In the genomic region with DNA sequence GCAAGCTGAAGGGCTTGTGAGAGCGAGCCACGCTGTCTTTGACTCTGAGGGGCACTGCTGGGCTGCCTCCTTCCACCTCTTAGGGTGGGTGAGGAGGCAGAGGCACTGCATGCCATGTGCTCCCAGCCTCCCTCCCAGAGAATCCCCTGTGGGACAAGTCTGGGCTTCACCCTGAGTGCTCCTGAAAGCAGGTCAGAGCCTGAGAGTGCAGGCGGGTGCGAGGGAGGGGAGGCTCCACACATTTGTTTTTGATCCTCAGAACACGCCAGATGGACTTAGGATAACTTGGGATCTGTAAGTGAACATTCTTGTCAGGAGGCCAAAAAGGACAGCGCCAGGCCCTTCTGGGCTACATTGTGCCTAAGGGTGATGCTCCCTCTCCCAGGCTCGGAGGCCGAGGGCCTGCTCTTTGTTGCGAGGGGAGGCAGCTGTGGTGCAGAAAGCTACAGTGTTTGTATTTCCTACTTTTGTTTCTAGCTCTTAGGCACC, we compare ENCODE assay signal across 8 cellular contexts.
DNase-seq lines count a peak whose midpoint lies in the region; ATAC-seq and TF ChIP-seq lines count a peak whose summit lies in the region.

No MANE protein-coding gene starts in this region.

- no peaks in the 10 kb centered on the region for H3K9me3 Mint-ChIP-seq in activated T-cell treated with anti-CD3 and anti-CD28 coated beads, Interleukin-2, amount 50 U/mL, for 4 hours

- TF ChIP-seq POLR2A in heart left ventricle (IDR thresholded peaks at IDR 0.05) (no peak), sigmoid colon (IDR thresholded peaks at IDR 0.05) (no peak)

- peaks cover 8% of the 10 kb centered on the region for H3K27me3 Mint-ChIP-seq in activated T-cell treated with anti-CD3 and anti-CD28 coated beads, Interleukin-2, amount 50 U/mL, for 4 hours (ENCODE audit: low read depth)

- ATAC-seq in heart left ventricle: peak; percentile 41 to 83 (median 72)
- ATAC-seq in HG02623 (IDR thresholded peaks at IDR 0.05; ENCODE audit: unreplicated experiment): no peak
- no peak for ATAC-seq in activated T-cell treated with anti-CD3 and anti-CD28 coated beads, Interleukin-2, amount 50 U/mL, for 4 hours
- no peak for ATAC-seq in HG02588 (IDR thresholded peaks at IDR 0.05; ENCODE audit: unreplicated experiment)

- H3K4me3 ChIP-seq in heart left ventricle (no peak overlapping the region), sigmoid colon (no peak overlapping the region)

- H3K27ac ChIP-seq in VCaP (peak overlapping the region; percentile 77), heart left ventricle (peak overlapping the region; percentile 56 to 91 (median 75)), sigmoid colon (peak overlapping the region; percentile 71 to 83 (median 80))

- H3K36me3 Mint-ChIP-seq in activated T-cell treated with anti-CD3 and anti-CD28 coated beads, Interleukin-2, amount 50 U/mL, for 4 hours (ENCODE audit: insufficient read depth): no peaks in the 10 kb centered on the region

- H3K9me3 ChIP-seq in heart left ventricle (no peaks in the 10 kb centered on the region), sigmoid colon (no peaks in the 10 kb centered on the region)

- no peak overlapping the region for H3K4me3 Mint-ChIP-seq in activated T-cell treated with anti-CD3 and anti-CD28 coated beads, Interleukin-2, amount 50 U/mL, for 4 hours

- peaks cover 0 to 44% (median 28%) of the 10 kb centered on the region in 12 donors for H3K4me1 ChIP-seq in heart left ventricle
- peaks cover 0 to 47% (median 41%) of the 10 kb centered on the region in 4 donors for H3K4me1 ChIP-seq in sigmoid colon

- TF ChIP-seq CTCF in VCaP (conservative IDR thresholded peaks at IDR 0.05) (no peak), heart left ventricle (IDR thresholded peaks at IDR 0.05) (no peak), sigmoid colon (IDR thresholded peaks at IDR 0.05) (no peak), GM20000 (IDR thresholded peaks at IDR 0.05; ENCODE audit: extremely low read depth, missing control alignments) (no peak)

- no peaks in the 10 kb centered on the region for H3K36me3 ChIP-seq in heart left ventricle
- no peaks in the 10 kb centered on the region for H3K36me3 ChIP-seq in sigmoid colon

- no peaks in the 10 kb centered on the region for H3K4me1 Mint-ChIP-seq in activated T-cell treated with anti-CD3 and anti-CD28 coated beads, Interleukin-2, amount 50 U/mL, for 4 hours (ENCODE audit: low read depth)

- intact Hi-C loops in heart left ventricle (cut with DNase I): loop anchor here in 2 of 10 donors (10.0 kb wide), 1 partner anchor 259 kb away; the partner anchor contains the start of gene FRMD6 (in 2 of the 2)
- intact Hi-C loops in sigmoid colon (cut with DNase I): loop anchor here (5.0 to 10.0 kb wide), 2 partner anchors 58 to 959 kb away; no protein-coding TSS in a partner anchor

- DNase-seq in GM03348 (ENCODE audit: low spot score) (peak; percentile 84), heart left ventricle (peak; percentile 36 to 81 (median 66)), sigmoid colon (peak; percentile 82), GM20000 (ENCODE audit: low spot score) (no peak)
- no peak for DNase-seq in activated T-cell treated with anti-CD3 and anti-CD28 coated beads, Interleukin-2, amount 50 U/mL, for 4 hours

- 35 to 56% (median 47%) methylated on average over 7 to 9 of the region's 9 CpGs for WGBS in heart left ventricle, 4 donors
- 70 to 78% methylated on average over 9 of the region's 9 CpGs for WGBS in sigmoid colon, 2 donors

- TF ChIP-seq EP300 in sigmoid colon (IDR thresholded peaks at IDR 0.05): no peak

- H3K27me3 ChIP-seq in heart left ventricle (no peaks in the 10 kb centered on the region), sigmoid colon (no peaks in the 10 kb centered on the region)

Comparison
In these comparisons a context has a peak if more than half of its experiments do, and no peak if none do; other contexts are left out.
1. DNase-seq: peak in GM03348 (single experiment), heart left ventricle (5 of 5) and sigmoid colon (single experiment); none in GM20000 (single experiment) and activated T-cell treated with anti-CD3 and anti-CD28 coated beads, Interleukin-2, amount 50 U/mL, for 4 hours (single experiment).
2. ATAC-seq: peak in heart left ventricle (4 of 4); none in HG02623 (single experiment), activated T-cell treated with anti-CD3 and anti-CD28 coated beads, Interleukin-2, amount 50 U/mL, for 4 hours (0 of 2) and HG02588 (single experiment).
3. Peak in every context shown above with its lines, with median percentiles within 50 percentile points of each other: H3K27ac ChIP-seq.